Comparison of ENCODE assay signal across 17 cellular contexts in the genomic region with DNA sequence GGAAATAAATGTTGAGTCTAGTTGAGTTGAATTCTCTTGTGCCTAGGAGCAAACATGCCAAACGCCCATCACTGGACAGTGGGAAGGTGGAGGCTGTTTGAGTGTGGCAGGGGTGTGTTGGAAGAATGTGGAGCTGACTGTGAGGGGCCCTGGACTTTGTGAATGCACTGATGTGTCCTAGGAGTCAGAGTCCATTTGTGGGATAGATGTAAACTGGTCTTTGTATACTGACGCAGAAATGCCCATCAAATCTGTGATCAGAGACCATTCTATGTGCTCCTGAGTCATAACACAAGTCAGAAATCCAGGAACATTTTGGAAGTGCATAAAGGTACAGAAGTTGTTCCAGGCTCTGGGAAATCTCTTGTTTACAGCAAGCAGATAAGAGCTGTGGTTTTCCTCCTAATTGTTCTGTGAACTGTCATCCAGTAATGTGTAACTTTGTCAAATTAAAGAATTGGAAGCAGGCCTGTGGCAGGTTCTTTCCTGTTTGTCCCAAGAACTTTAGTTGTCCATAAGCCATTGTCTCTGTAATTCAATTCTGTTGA. TPM values are rescaled to one million over a fixed set of nuclear protein-coding genes. Genes with fewer than 3 reads are reported as not detected.
A peak's percentile ranks its signal among the peaks of the same experiment; 100 is the strongest.
DNase-seq lines count a peak whose midpoint lies in the region; ATAC-seq, FAIRE-seq and TF ChIP-seq lines count a peak whose summit lies in the region.
"Had no signal": no experiment of that assay in that cellular context is flagged by ENCODE, and none has a peak within 500 bp of the region (broad histone marks: within the 10 kb centered on the region; RNA-seq: fewer than 3 reads in every experiment).

No MANE protein-coding gene starts in this region.

- H3K4me3 ChIP-seq in endothelial cell of umbilical vein (replicated peaks in 1 of 3; ENCODE audit: insufficient read depth in 1 of 3, low read depth in 1 of 3, low read length in 3 of 3) (peak overlapping the region in 1 of 3 experiments; percentile 24), stomach smooth muscle (ENCODE audit: low read length in 2 of 2) (no peak overlapping the region)
- H3K4me3 ChIP-seq: right lobe of liver had no signal

- no peak overlapping the region for H2AFZ ChIP-seq in endothelial cell of umbilical vein (ENCODE audit: low read depth, low read length)

- TF ChIP-seq POLR2A in endothelial cell of umbilical vein (IDR thresholded peaks at IDR 0.05; ENCODE audit: low read depth, low read length), result no peak

- H3K27ac Mint-ChIP-seq in T-helper 17 cell (peak overlapping the region; percentile 49), mesothelial cell of epicardium (peak overlapping the region; percentile 95)
- H3K27ac Mint-ChIP-seq: activated naive CD4-positive, alpha-beta T cell treated with anti-CD3 and anti-CD28 coated beads, Interleukin-2, amount 50 U/mL, for 24 hours; T-helper 1 cell treated with Interleukin-12 subunit alpha and Interleukin-12 subunit beta and Interleukin-4 antibody, amounts not matched to agents 30 μg/mL and 1 μg/mL, for 36 hours had no signal

- DNase-seq in T-helper 17 cell (no peak), endothelial cell of umbilical vein (ENCODE audit: low read depth, low spot score) (peak; percentile 55), mesothelial cell of epicardium (ENCODE audit: low spot score in 2 of 2, unreplicated experiment in 2 of 2) (no peak), GM13976 (ENCODE audit: low spot score) (no peak), GF-D8 (lab: John Stamatoyannopoulos, UW) (no peak), NCI-H774 (lab: John Stamatoyannopoulos, UW) (no peak), putamen (ENCODE audit: low spot score) (no peak)
- DNase-seq: activated CD4-positive, CD25-positive, alpha-beta regulatory T cell treated with anti-CD3 and anti-CD28 coated beads, Interleukin-2, amount 50 U/mL, for 72 hours; naive B cell; NCI-H2081 treated with DMSO at 0.1 percent for 48 hours; NCI-H526 treated with DMSO at 0.1 percent for 48 hours; right lobe of liver had no signal

- H3K4me3 Mint-ChIP-seq in T-helper 17 cell (no peak overlapping the region), mesothelial cell of epicardium (peak overlapping the region; percentile 25)
- H3K4me3 Mint-ChIP-seq: activated naive CD4-positive, alpha-beta T cell treated with anti-CD3 and anti-CD28 coated beads, Interleukin-2, amount 50 U/mL, for 24 hours; T-helper 1 cell treated with Interleukin-12 subunit alpha and Interleukin-12 subunit beta and Interleukin-4 antibody, amounts not matched to agents 30 μg/mL and 1 μg/mL, for 36 hours had no signal

- H3K4me1 Mint-ChIP-seq in T-helper 17 cell, result peaks cover 11% of the 10 kb centered on the region
- H3K4me1 Mint-ChIP-seq in mesothelial cell of epicardium, result peaks cover 86% of the 10 kb centered on the region

- peak overlapping the region; percentile 70 for H3K4me2 ChIP-seq in endothelial cell of umbilical vein (ENCODE audit: insufficient read depth, low read length)

- H4K20me1 ChIP-seq in endothelial cell of umbilical vein (replicated peaks; ENCODE audit: control insufficient read depth, extremely low read depth, insufficient read depth, low read length), result peaks cover 2% of the 10 kb centered on the region

- H3K27ac ChIP-seq in endothelial cell of umbilical vein (ENCODE audit: insufficient read depth, low read depth, low read length), result peak overlapping the region; percentile 93
- peak overlapping the region; percentile 75 for H3K27ac ChIP-seq in stomach smooth muscle (ENCODE audit: low read length)

- no peaks in the 10 kb centered on the region for H3K9me1 ChIP-seq in endothelial cell of umbilical vein (replicated peaks; ENCODE audit: control insufficient read depth, extremely low read depth, insufficient read depth, low read length)

- POLR2A ChIA-PET in endothelial cell of umbilical vein (lab: Charles Lee), result no interaction called here

- no peaks in the 10 kb centered on the region for H3K27me3 Mint-ChIP-seq in T-helper 17 cell
- no peaks in the 10 kb centered on the region for H3K27me3 Mint-ChIP-seq in mesothelial cell of epicardium (ENCODE audit: low read depth)
- H3K27me3 Mint-ChIP-seq: activated naive CD4-positive, alpha-beta T cell treated with anti-CD3 and anti-CD28 coated beads, Interleukin-2, amount 50 U/mL, for 24 hours; naive B cell had no signal

- peaks cover 3 to 11% of the 10 kb centered on the region in 2 experiments for H3K36me3 ChIP-seq in endothelial cell of umbilical vein (ENCODE audit: control insufficient read depth in 2 of 2, extremely low read depth in 1 of 2, insufficient read depth in 2 of 2, low read length in 2 of 2)
- H3K36me3 ChIP-seq in stomach smooth muscle (ENCODE audit: control insufficient read depth in 2 of 2, insufficient read depth in 2 of 2, low read length in 2 of 2), result no peaks in the 10 kb centered on the region
- H3K36me3 ChIP-seq: right lobe of liver had no signal

- CTCF ChIA-PET in endothelial cell of umbilical vein (lab: Charles Lee), result interaction anchor here (1.2 kb wide), 1 partner anchor 90 kb away, joined by 3 read pairs; no protein-coding TSS in a partner anchor

- H3K27me3 ChIP-seq in endothelial cell of umbilical vein (ENCODE audit: control insufficient read depth in 2 of 2, insufficient read depth in 2 of 2, low read length in 2 of 2) (no peaks in the 10 kb centered on the region), stomach smooth muscle (ENCODE audit: control insufficient read depth in 1 of 2, insufficient read depth in 2 of 2, low read length in 2 of 2) (no peaks in the 10 kb centered on the region)
- H3K27me3 ChIP-seq: right lobe of liver had no signal

- intact Hi-C loops in endothelial cell of umbilical vein (cut with micrococcal nuclease), result no loop called here

- H3K79me2 ChIP-seq in endothelial cell of umbilical vein (ENCODE audit: control insufficient read depth, insufficient read depth, low read length), result peaks cover 78% of the 10 kb centered on the region

- peak; percentile 87 for FAIRE-seq in endothelial cell of umbilical vein (lab: Jason Lieb, UNC)

- H3K9me3 ChIP-seq in T-helper 17 cell (ENCODE audit: control insufficient read depth, low read length, poor library complexity, severe bottlenecking), result no peaks in the 10 kb centered on the region
- no peaks in the 10 kb centered on the region for H3K9me3 ChIP-seq in endothelial cell of umbilical vein (replicated peaks; ENCODE audit: control insufficient read depth, insufficient read depth, low read length)
- H3K9me3 ChIP-seq in stomach smooth muscle (ENCODE audit: control insufficient read depth in 2 of 2, low read length in 2 of 2), result no peaks in the 10 kb centered on the region
- H3K9me3 ChIP-seq: right lobe of liver had no signal

- no TSS peak for BruUV-seq in endothelial cell of umbilical vein (replicated peaks; lab: Mats Ljungman, UMichigan)

- dilution Hi-C loops in endothelial cell of umbilical vein (cut with MboI; ENCODE audit: extremely low pct_ligation_motif_present, low sequenced_read_pairs), result no loop called here

- in situ Hi-C loops in GM13976 (cut with MboI; ENCODE audit: low sequenced_read_pairs, unreplicated experiment), result no loop called here

- H3K9me3 Mint-ChIP-seq in mesothelial cell of epicardium, result no peaks in the 10 kb centered on the region
- H3K9me3 Mint-ChIP-seq: activated naive CD4-positive, alpha-beta T cell treated with anti-CD3 and anti-CD28 coated beads, Interleukin-2, amount 50 U/mL, for 24 hours; naive B cell; T-helper 1 cell treated with Interleukin-12 subunit alpha and Interleukin-12 subunit beta and Interleukin-4 antibody, amounts not matched to agents 30 μg/mL and 1 μg/mL, for 36 hours had no signal

- no peaks in the 10 kb centered on the region for H3K36me3 Mint-ChIP-seq in T-helper 17 cell (ENCODE audit: low read depth)
- no peaks in the 10 kb centered on the region for H3K36me3 Mint-ChIP-seq in mesothelial cell of epicardium
- H3K36me3 Mint-ChIP-seq: activated naive CD4-positive, alpha-beta T cell treated with anti-CD3 and anti-CD28 coated beads, Interleukin-2, amount 50 U/mL, for 24 hours; naive B cell had no signal

- H3K9ac ChIP-seq in endothelial cell of umbilical vein (replicated peaks; ENCODE audit: extremely low read depth, insufficient read depth, low read length) (peak overlapping the region; percentile 76), stomach smooth muscle (ENCODE audit: low read length in 2 of 2) (peak overlapping the region in 1 of 2 donors; percentile 6)

- no peak for ATAC-seq in T-helper 17 cell
- ATAC-seq: Panc1 had no signal

- peaks cover 60% of the 10 kb centered on the region for H3K4me1 ChIP-seq in endothelial cell of umbilical vein (ENCODE audit: control insufficient read depth, extremely low read depth, insufficient read depth, low read length)
- peaks cover 40% of the 10 kb centered on the region for H3K4me1 ChIP-seq in stomach smooth muscle (ENCODE audit: control insufficient read depth, insufficient read depth, low read length)

- TF ChIP-seq CTCF in endothelial cell of umbilical vein (IDR thresholded peaks at IDR 0.05; ENCODE audit: extremely low read depth in 1 of 2, insufficient read depth in 1 of 2, low read depth in 1 of 2, low read length in 2 of 2) (no peak), mesothelial cell of epicardium (IDR thresholded peaks at IDR 0.05; ENCODE audit: unreplicated experiment) (no peak), GM13976 (IDR thresholded peaks at IDR 0.05; ENCODE audit: borderline replicate concordance, control extremely low read depth, extremely low read depth, insufficient read depth, missing control alignments) (no peak)

RNA-seq across cellular contexts. Expression of gene PRXL2A, which starts 7.5 kb away (rescaled TPM):
- 1 to 10 TPM in 1 of 2 donors, under 1 TPM in 1; 0.94 to 1.5 TPM for total RNA-seq in T-helper 17 cell
- 290 and 321 TPM in 2 replicates for total RNA-seq in endothelial cell of umbilical vein
- polyA plus RNA-seq in endothelial cell of umbilical vein, result 68.1 and 113 TPM in 2 replicates
- 215 and 226 TPM in 2 replicates for polyA plus RNA-seq in endothelial cell of umbilical vein (2011; cell fraction: cytosol; rRNA removed)
- polyA plus RNA-seq in endothelial cell of umbilical vein (2011; cell fraction: nucleus; rRNA removed), result 92.3 and 112 TPM in 2 replicates
- polyA plus RNA-seq in endothelial cell of umbilical vein (2012), result 256 and 281 TPM in 2 replicates
- polyA minus RNA-seq in endothelial cell of umbilical vein, result 99.3 and 99.6 TPM in 2 replicates
- 8.0 TPM for polyA minus RNA-seq in endothelial cell of umbilical vein (2011; cell fraction: cytosol; rRNA and poly(A)+ RNA removed)
- polyA minus RNA-seq in endothelial cell of umbilical vein (2011; cell fraction: nucleus; rRNA and poly(A)+ RNA removed), result 28.6 and 41.4 TPM in 2 replicates
- 93.9 to 101 TPM (median 97.0 TPM) in 3 replicates for total RNA-seq in mesothelial cell of epicardium

RNA-seq across cellular contexts. Expression of gene TSPAN14, which starts 38.3 kb away (rescaled TPM):
- total RNA-seq in T-helper 17 cell (100 to 1,000 TPM; 118 to 139 TPM), endothelial cell of umbilical vein (237 and 242 TPM in 2 replicates), mesothelial cell of epicardium (106 to 113 TPM (median 109 TPM) in 3 replicates)
- 210 and 211 TPM in 2 replicates for polyA plus RNA-seq in endothelial cell of umbilical vein
- 175 and 189 TPM in 2 replicates for polyA plus RNA-seq in endothelial cell of umbilical vein (2011; cell fraction: cytosol; rRNA removed)
- polyA plus RNA-seq in endothelial cell of umbilical vein (2011; cell fraction: nucleus; rRNA removed), result 188 and 193 TPM in 2 replicates
- polyA plus RNA-seq in endothelial cell of umbilical vein (2012), result 199 and 207 TPM in 2 replicates
- 175 and 203 TPM in 2 replicates for polyA minus RNA-seq in endothelial cell of umbilical vein
- 8.0 TPM for polyA minus RNA-seq in endothelial cell of umbilical vein (2011; cell fraction: cytosol; rRNA and poly(A)+ RNA removed)
- polyA minus RNA-seq in endothelial cell of umbilical vein (2011; cell fraction: nucleus; rRNA and poly(A)+ RNA removed), result 82.2 and 84.2 TPM in 2 replicates

RNA-seq across cellular contexts. Expression of gene DYDC2, which starts 59.2 kb away (rescaled TPM):
- total RNA-seq in T-helper 17 cell (not detected), endothelial cell of umbilical vein (not detected in 2 replicates), mesothelial cell of epicardium (0.16 to 0.24 TPM (median 0.20 TPM) in 3 replicates)
- not detected in 2 replicates for polyA plus RNA-seq in endothelial cell of umbilical vein
- not detected in 2 replicates for polyA plus RNA-seq in endothelial cell of umbilical vein (2011; cell fraction: cytosol; rRNA removed)
- polyA plus RNA-seq in endothelial cell of umbilical vein (2011; cell fraction: nucleus; rRNA removed), result not detected in 2 replicates
- not detected in 2 replicates for polyA plus RNA-seq in endothelial cell of umbilical vein (2012)
- polyA minus RNA-seq in endothelial cell of umbilical vein, result not detected in 2 replicates
- polyA minus RNA-seq in endothelial cell of umbilical vein (2011; cell fraction: cytosol; rRNA and poly(A)+ RNA removed), result not detected
- polyA minus RNA-seq in endothelial cell of umbilical vein (2011; cell fraction: nucleus; rRNA and poly(A)+ RNA removed), result not detected in 2 replicates

RNA-seq across cellular contexts. Expression of gene DYDC1, which starts 59.3 kb away (rescaled TPM):
- total RNA-seq in T-helper 17 cell, result not detected
- not detected in 2 replicates for total RNA-seq in endothelial cell of umbilical vein
- not detected in 2 replicates for polyA plus RNA-seq in endothelial cell of umbilical vein
- polyA plus RNA-seq in endothelial cell of umbilical vein (2011; cell fraction: cytosol; rRNA removed), result not detected in 2 replicates
- not detected in 2 replicates for polyA plus RNA-seq in endothelial cell of umbilical vein (2011; cell fraction: nucleus; rRNA removed)
- polyA plus RNA-seq in endothelial cell of umbilical vein (2012), result not detected in 2 replicates
- not detected in 2 replicates for polyA minus RNA-seq in endothelial cell of umbilical vein
- not detected for polyA minus RNA-seq in endothelial cell of umbilical vein (2011; cell fraction: cytosol; rRNA and poly(A)+ RNA removed)
- not detected in 2 replicates for polyA minus RNA-seq in endothelial cell of umbilical vein (2011; cell fraction: nucleus; rRNA and poly(A)+ RNA removed)
- total RNA-seq in mesothelial cell of epicardium, result not detected in 3 replicates
- total RNA-seq: kidney epithelial cell, right lobe of liver had no signal

Comparison
In these comparisons a context has a peak if more than half of its experiments do, and no peak if none do; other contexts are left out.
1. RNA of gene PRXL2A, which starts 7.5 kb away (total RNA-seq): 290 to 321 TPM in endothelial cell of umbilical vein and 93.9 to 101 TPM in mesothelial cell of epicardium; 0.94 to 1.5 TPM in T-helper 17 cell; every median in the first group is over 10 times any median in the second.